In the genomic region with DNA sequence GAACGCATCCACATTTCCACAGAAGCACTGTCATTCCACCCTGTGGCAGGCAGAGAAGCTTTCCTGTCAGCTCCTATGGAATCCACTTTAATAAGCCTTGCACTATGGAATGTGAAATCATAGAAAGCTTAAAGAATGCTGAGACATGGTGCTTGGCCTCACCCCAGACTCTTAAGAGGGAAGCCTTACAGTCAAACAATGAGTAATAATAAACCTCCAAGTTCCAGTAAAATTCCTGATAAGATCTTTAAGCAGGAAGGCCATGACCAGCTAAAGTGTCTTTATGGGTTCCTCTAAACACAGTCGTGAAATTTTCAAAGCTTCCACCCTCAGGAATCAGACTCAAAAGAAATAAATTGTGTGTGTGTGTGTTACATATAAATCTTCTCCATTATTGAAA, we compare ENCODE assay signal across 18 cellular contexts. TPM values are rescaled to one million over a fixed set of nuclear protein-coding genes. Genes with fewer than 3 reads are reported as not detected.
DNase-seq lines count a peak whose midpoint lies in the region; ATAC-seq, FAIRE-seq and TF ChIP-seq lines count a peak whose summit lies in the region.
"Had no signal": no experiment of that assay in that cellular context is flagged by ENCODE, and none has a peak within 500 bp of the region (broad histone marks: within the 10 kb centered on the region; RNA-seq: fewer than 3 reads in every experiment).

No MANE protein-coding gene starts in this region.

- peaks cover 30% of the 10 kb centered on the region for H3K4me1 ChIP-seq in HEK293 (ENCODE audit: control insufficient read depth, insufficient read depth, low read length)
- peaks cover 19% of the 10 kb centered on the region for H3K4me1 ChIP-seq in adipocyte (ENCODE audit: control insufficient read depth, insufficient read depth, low read length)
- H3K4me1 ChIP-seq: transverse colon had no signal

- FAIRE-seq in frontal cortex (lab: Jason Lieb, UNC), result no peak

- H3K27me3 ChIP-seq in adipocyte (replicated peaks; ENCODE audit: control insufficient read depth, insufficient read depth, low read length), result no peaks in the 10 kb centered on the region

- H3K9ac ChIP-seq in adipocyte (ENCODE audit: low read length), result no peak overlapping the region

- CTCF ChIA-PET in HEK293 (lab: Yijun Ruan, JAX), result interaction anchor here (0.6 kb wide), 1 partner anchor 152 kb away, joined by 3 read pairs; no protein-coding TSS in a partner anchor

- no peaks in the 10 kb centered on the region for H3K36me3 ChIP-seq in HEK293 (ENCODE audit: control insufficient read depth in 2 of 2, insufficient read depth in 1 of 2, low read length in 2 of 2)
- H3K36me3 ChIP-seq in adipocyte (ENCODE audit: control insufficient read depth, insufficient read depth, low read length, severe bottlenecking), result no peaks in the 10 kb centered on the region
- H3K36me3 ChIP-seq: transverse colon had no signal

- no peaks in the 10 kb centered on the region for H3K9me3 Mint-ChIP-seq in activated naive CD4-positive, alpha-beta T cell treated with anti-CD3 and anti-CD28 coated beads, Interleukin-2, amount 50 U/mL, for 72 hours
- H3K9me3 Mint-ChIP-seq: activated CD4-positive, alpha-beta T cell treated with anti-CD3 and anti-CD28 coated beads, Interleukin-2, amount 10 ng/mL, durations not matched to agents 7 days and 5 days; T-helper 1 cell treated with Interleukin-12 subunit alpha and Interleukin-12 subunit beta and Interleukin-4 antibody, amounts not matched to agents 30 μg/mL and 1 μg/mL, for 36 hours had no signal

- no peak for ATAC-seq in activated naive CD4-positive, alpha-beta T cell treated with anti-CD3 and anti-CD28 coated beads, Interleukin-2, amount 50 U/mL, for 72 hours
- ATAC-seq: HCT116 had no signal

- no peaks in the 10 kb centered on the region for H3K9me3 ChIP-seq in HEK293 (ENCODE audit: control insufficient read depth, insufficient read depth, low read depth, low read length)
- no peaks in the 10 kb centered on the region for H3K9me3 ChIP-seq in adipocyte (ENCODE audit: control insufficient read depth, low read length)
- H3K9me3 ChIP-seq: transverse colon had no signal

- no peaks in the 10 kb centered on the region for H3K36me3 Mint-ChIP-seq in activated naive CD4-positive, alpha-beta T cell treated with anti-CD3 and anti-CD28 coated beads, Interleukin-2, amount 50 U/mL, for 72 hours

- POLR2A ChIA-PET in HEK293 (lab: Yijun Ruan, JAX), result interaction anchor here (1.2 kb wide), 1 partner anchor 24 kb away, joined by 4 read pairs; the partner anchor contains the start of gene EDRF1

- no peak overlapping the region for H3K27ac Mint-ChIP-seq in activated naive CD4-positive, alpha-beta T cell treated with anti-CD3 and anti-CD28 coated beads, Interleukin-2, amount 50 U/mL, for 72 hours
- H3K27ac Mint-ChIP-seq: activated CD4-positive, alpha-beta T cell treated with anti-CD3 and anti-CD28 coated beads, Interleukin-2, amount 10 ng/mL, durations not matched to agents 7 days and 5 days; T-helper 1 cell treated with Interleukin-12 subunit alpha and Interleukin-12 subunit beta and Interleukin-4 antibody, amounts not matched to agents 30 μg/mL and 1 μg/mL, for 36 hours had no signal

- no peak overlapping the region for H3K27ac ChIP-seq in HEK293 (ENCODE audit: extremely low read depth, low read depth, low read length)
- H3K27ac ChIP-seq: transverse colon had no signal

- DNase-seq in adipocyte (ENCODE audit: low read depth) (peak; percentile 91), fibroblast of the aortic adventitia (ENCODE audit: low read depth) (peak; percentile 94), stromal cell of bone marrow (ENCODE audit: low read depth) (peak; percentile 77), NCI-H2227 treated with DMSO at 0.1 percent for 48 hours (lab: John Stamatoyannopoulos, UW) (no peak), frontal cortex (ENCODE audit: low spot score in 2 of 2) (no peak)
- DNase-seq in activated CD8-positive, alpha-beta memory T cell treated with anti-CD3 and anti-CD28 coated beads, Interleukin-2, amount 50 U/mL, for 4 hours, result no peak
- no peak for DNase-seq in activated naive CD4-positive, alpha-beta T cell treated with anti-CD3 and anti-CD28 coated beads, Interleukin-2, amount 50 U/mL, for 72 hours (ENCODE audit: low spot score in 2 of 2)
- DNase-seq: activated CD4-positive, alpha-beta T cell treated with anti-CD3 and anti-CD28 coated beads, Interleukin-2, amount 10 ng/mL, durations not matched to agents 7 days and 5 days; cerebellar nuclear complex; DMS153; glutamatergic neuron; NCI-H2029; nucleus accumbens; transverse colon had no signal

- H3K4me3 ChIP-seq in HEK293 (ENCODE audit: low read depth, low read length) (no peak overlapping the region), adipocyte (ENCODE audit: low read length) (no peak overlapping the region), fibroblast of the aortic adventitia (ENCODE audit: low read depth, low read length) (no peak overlapping the region)
- H3K4me3 ChIP-seq: transverse colon had no signal

- TF ChIP-seq CTCF in HEK293 (tag by site-specific recombination; IDR thresholded peaks at IDR 0.05), result no peak
- TF ChIP-seq CTCF in fibroblast of the aortic adventitia (IDR thresholded peaks at IDR 0.05; ENCODE audit: insufficient read depth, low read length), result no peak

TF ChIP-seq in HEK293, 187 proteins besides CTCF, POLR2A, EP300 and RAD21:
- 0 out of 2 replicates have a peak, but pooled peaks have one; percentile 24 for TF ChIP-seq ZNF335 (tag by site-specific recombination; conservative IDR thresholded peaks at IDR 0.05)
- no peak for TF ChIP-seq ZNF366 (tag by site-specific recombination; conservative IDR thresholded peaks at IDR 0.05)
- TF ChIP-seq FEZF1 (tag by site-specific recombination; IDR thresholded peaks at IDR 0.05), result peak; percentile 46
- TF ChIP-seq ZBTB7A (tag by site-specific recombination; IDR thresholded peaks at IDR 0.05; ENCODE audit: low read depth), result no peak
- 0 out of 2 replicates have a peak, but pooled peaks have one; percentile 29 for TF ChIP-seq TRIM28 (IDR thresholded peaks at IDR 0.05; ENCODE audit: borderline replicate concordance, low read length)
- TF ChIP-seq ZNF645 (tag by site-specific recombination; IDR thresholded peaks at IDR 0.05), result no peak
- no peak for TF ChIP-seq ZNF521 (tag by site-specific recombination; IDR thresholded peaks at IDR 0.05)
- peak; percentile 57; the same call in 1 of the 2 replicates for TF ChIP-seq ZNF843 (tag by site-specific recombination; IDR thresholded peaks at IDR 0.05)
- TF ChIP-seq, protein P1, sequence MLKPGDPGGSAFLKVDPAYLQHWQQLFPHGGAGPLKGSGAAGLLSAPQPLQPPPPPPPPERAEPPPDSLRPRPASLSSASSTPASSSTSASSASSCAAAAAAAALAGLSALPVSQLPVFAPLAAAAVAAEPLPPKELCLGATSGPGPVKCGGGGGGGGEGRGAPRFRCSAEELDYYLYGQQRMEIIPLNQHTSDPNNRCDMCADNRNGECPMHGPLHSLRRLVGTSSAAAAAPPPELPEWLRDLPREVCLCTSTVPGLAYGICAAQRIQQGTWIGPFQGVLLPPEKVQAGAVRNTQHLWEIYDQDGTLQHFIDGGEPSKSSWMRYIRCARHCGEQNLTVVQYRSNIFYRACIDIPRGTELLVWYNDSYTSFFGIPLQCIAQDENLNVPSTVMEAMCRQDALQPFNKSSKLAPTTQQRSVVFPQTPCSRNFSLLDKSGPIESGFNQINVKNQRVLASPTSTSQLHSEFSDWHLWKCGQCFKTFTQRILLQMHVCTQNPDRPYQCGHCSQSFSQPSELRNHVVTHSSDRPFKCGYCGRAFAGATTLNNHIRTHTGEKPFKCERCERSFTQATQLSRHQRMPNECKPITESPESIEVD (tag by site-specific recombination; IDR thresholded peaks at IDR 0.05), result peak; percentile 47
- 0 out of 2 replicates have a peak, but pooled peaks have one; percentile 15 for TF ChIP-seq SP7 (tag by site-specific recombination; IDR thresholded peaks at IDR 0.05)
- no peak for TF ChIP-seq ZNF23 (tag by site-specific recombination; IDR thresholded peaks at IDR 0.05; ENCODE audit: borderline replicate concordance)
- TF ChIP-seq, protein P2, sequence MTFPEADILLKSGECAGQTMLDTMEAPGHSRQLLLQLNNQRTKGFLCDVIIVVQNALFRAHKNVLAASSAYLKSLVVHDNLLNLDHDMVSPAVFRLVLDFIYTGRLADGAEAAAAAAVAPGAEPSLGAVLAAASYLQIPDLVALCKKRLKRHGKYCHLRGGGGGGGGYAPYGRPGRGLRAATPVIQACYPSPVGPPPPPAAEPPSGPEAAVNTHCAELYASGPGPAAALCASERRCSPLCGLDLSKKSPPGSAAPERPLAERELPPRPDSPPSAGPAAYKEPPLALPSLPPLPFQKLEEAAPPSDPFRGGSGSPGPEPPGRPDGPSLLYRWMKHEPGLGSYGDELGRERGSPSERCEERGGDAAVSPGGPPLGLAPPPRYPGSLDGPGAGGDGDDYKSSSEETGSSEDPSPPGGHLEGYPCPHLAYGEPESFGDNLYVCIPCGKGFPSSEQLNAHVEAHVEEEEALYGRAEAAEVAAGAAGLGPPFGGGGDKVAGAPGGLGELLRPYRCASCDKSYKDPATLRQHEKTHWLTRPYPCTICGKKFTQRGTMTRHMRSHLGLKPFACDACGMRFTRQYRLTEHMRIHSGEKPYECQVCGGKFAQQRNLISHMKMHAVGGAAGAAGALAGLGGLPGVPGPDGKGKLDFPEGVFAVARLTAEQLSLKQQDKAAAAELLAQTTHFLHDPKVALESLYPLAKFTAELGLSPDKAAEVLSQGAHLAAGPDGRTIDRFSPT (tag by site-specific recombination; IDR thresholded peaks at IDR 0.05), result peak; percentile 78
- TF ChIP-seq HOXD13 (CRISPR knock-in tag; IDR thresholded peaks at IDR 0.05; ENCODE audit: borderline replicate concordance), result peak; percentile 64; the same call in 1 of the 2 replicates
TF ChIP-seq in HEK293: peak in this region for 8.

RNA-seq across cellular contexts. Expression of gene TEX36, which starts 11.9 kb away (rescaled TPM):
- total RNA-seq in fibroblast of the aortic adventitia (ENCODE audit: low replicate concordance) (2.1 TPM in 1 of 2 replicates, not detected in the other), frontal cortex (0.41 TPM)
- total RNA-seq in activated naive CD4-positive, alpha-beta T cell treated with anti-CD3 and anti-CD28 coated beads, Interleukin-2, amount 50 U/mL, for 72 hours, result not detected
- total RNA-seq: activated CD4-positive, alpha-beta T cell treated with anti-CD3 and anti-CD28 coated beads, Interleukin-2, amount 10 ng/mL, durations not matched to agents 7 days and 5 days; liver; transverse colon had no signal

RNA-seq across cellular contexts. Expression of gene EDRF1, which starts 24.6 kb away (rescaled TPM):
- 15.7 and 27.2 TPM in 2 replicates for total RNA-seq in fibroblast of the aortic adventitia (ENCODE audit: low replicate concordance)
- 45.2 TPM for total RNA-seq in frontal cortex
- total RNA-seq in activated naive CD4-positive, alpha-beta T cell treated with anti-CD3 and anti-CD28 coated beads, Interleukin-2, amount 50 U/mL, for 72 hours, result 10 to 100 TPM; 33.9 to 34.4 TPM

Comparison
In these comparisons a context has a peak if more than half of its experiments do, and no peak if none do; other contexts are left out.
1. DNase-seq: peak in adipocyte (single experiment), fibroblast of the aortic adventitia (single experiment) and stromal cell of bone marrow (single experiment); none in activated CD8-positive, alpha-beta memory T cell treated with anti-CD3 and anti-CD28 coated beads, Interleukin-2, amount 50 U/mL, for 4 hours (single experiment), NCI-H2227 treated with DMSO at 0.1 percent for 48 hours (single experiment), frontal cortex (0 of 2) and activated naive CD4-positive, alpha-beta T cell treated with anti-CD3 and anti-CD28 coated beads, Interleukin-2, amount 50 U/mL, for 72 hours (0 of 2).